In genomic region chr4:78747328-78747946, GRCh38 we compare ENCODE assay signal across 27 cellular contexts. TPM values are rescaled to one million over a fixed set of nuclear protein-coding genes. Genes with fewer than 3 reads are reported as not detected.
A peak's percentile ranks its signal among the peaks of the same experiment; 100 is the strongest.
DNase-seq lines count a peak whose midpoint lies in the region; ATAC-seq and TF ChIP-seq lines count a peak whose summit lies in the region.
"Had no signal": no experiment of that assay in that cellular context is flagged by ENCODE, and none has a peak within 500 bp of the region (broad histone marks: within the 10 kb centered on the region; RNA-seq: fewer than 3 reads in every experiment).

No MANE protein-coding gene starts in this region.

- H3K4me2 ChIP-seq in GM23248 (ENCODE audit: unreplicated experiment) = peak overlapping the region; percentile 33

- no peaks in the 10 kb centered on the region for H3K36me3 ChIP-seq in GM23248 (ENCODE audit: low read depth)
- H3K36me3 ChIP-seq: heart right ventricle, left lung, Peyer's patch, SJCRH30, upper lobe of right lung had no signal

- in situ Hi-C loops in GM23248 (cut with MboI) = no loop called here

- no peaks in the 10 kb centered on the region for H3K9me2 ChIP-seq in GM23248 (ENCODE audit: insufficient read depth)

- intact Hi-C loops in left colon (cut with DNase I, micrococcal nuclease) = no loop called here

- peak overlapping the region; percentile 69 for H3K27ac ChIP-seq in GM23248
- H3K27ac ChIP-seq: heart right ventricle, left lung, Peyer's patch, SJCRH30, upper lobe of right lung, VCaP had no signal

- no peak for ATAC-seq in left colon
- ATAC-seq: activated naive CD4-positive, alpha-beta T cell treated with anti-CD3 and anti-CD28 coated beads, Interleukin-2, amount 50 U/mL, for 72 hours; heart right ventricle; left lung; natural killer cell treated with Interleukin-12 subunit alpha and Interleukin-12 subunit beta and Interleukin-15 and Interleukin-18, amount 100 ng/mL, for 72 hours; sciatic nerve; upper lobe of right lung had no signal

- DNase-seq in AG09319 (ENCODE audit: extremely low read depth, low read depth) (peak; percentile 67), GM23248 (peak; percentile 76), choroid plexus epithelial cell (ENCODE audit: low read depth) (peak; percentile 58), iris pigment epithelial cell (ENCODE audit: low read depth) (peak; percentile 67), NCI-H82 (lab: John Stamatoyannopoulos, UW) (no peak), left colon (no peak), SKM-1 treated with dmso at 0.1 percent for 144 hours (lab: John Stamatoyannopoulos, UW; ENCODE audit: unreplicated experiment) (no peak), GM19240 (ENCODE audit: insufficient read length, low spot score) (no peak)
- DNase-seq: ACHN; activated CD4-positive, alpha-beta T cell treated with anti-CD3 and anti-CD28 coated beads, Interleukin-2, amount 10 ng/mL, durations not matched to agents 24 days and 14 days; CD8-positive, alpha-beta memory T cell; cerebellar nuclear complex; endodermal cell; heart right ventricle; left lung; midbrain; NCI-H1092 treated with DMSO at 0.1 percent for 48 hours; NCI-H2081; Peyer's patch; SJCRH30; stimulated activated CD8-positive, alpha-beta memory T cell treated with anti-CD3 and anti-CD28 coated beads, Interleukin-4, amount 100 ng/mL, for 48 hours; T-helper 2 cell; upper lobe of right lung had no signal

- H4K20me1 ChIP-seq in GM23248 (ENCODE audit: insufficient read depth) = no peaks in the 10 kb centered on the region

- H3K4me3 ChIP-seq in GM23248 (no peak overlapping the region), choroid plexus epithelial cell (ENCODE audit: low read depth, low read length) (no peak overlapping the region)
- H3K4me3 ChIP-seq: heart right ventricle, left lung, Peyer's patch, SJCRH30, upper lobe of right lung had no signal

- H3K9me3 ChIP-seq in GM23248 (ENCODE audit: low read depth) = no peaks in the 10 kb centered on the region
- H3K9me3 ChIP-seq: left lung, Peyer's patch, SJCRH30, upper lobe of right lung had no signal

- no peaks in the 10 kb centered on the region for H3K27me3 ChIP-seq in GM23248 (replicated peaks; ENCODE audit: insufficient read depth)
- H3K27me3 ChIP-seq: heart right ventricle, left lung, Peyer's patch, SJCRH30, upper lobe of right lung had no signal

- 8 to 9% methylated on average over 3 of the region's 3 CpGs for WGBS in GM23248 (ENCODE audit: low coverage in 1 of 2, low lambda C conversion rate in 2 of 2, missing lambda C conversion rate in 2 of 2), 2 experiments

- H3K4me1 ChIP-seq in GM23248 (ENCODE audit: insufficient read depth) = peaks cover 25% of the 10 kb centered on the region

- H3K9ac ChIP-seq in GM23248 = no peak overlapping the region

- TF ChIP-seq CTCF in AG09319 (IDR thresholded peaks at IDR 0.05; ENCODE audit: low read depth, low read length) = no peak
- TF ChIP-seq CTCF in choroid plexus epithelial cell (conservative IDR thresholded peaks at IDR 0.05; ENCODE audit: low read depth, low read length) = no peak

- no peaks in the 10 kb centered on the region for H3K79me2 ChIP-seq in GM23248 (ENCODE audit: insufficient read depth)

- peaks cover 22% of the 10 kb centered on the region for H3F3A ChIP-seq in GM23248 (ENCODE audit: insufficient read depth)

- no peak overlapping the region for H2AFZ ChIP-seq in GM23248

RNA-seq across cellular contexts. Expression of gene BMP2K, which starts 28.7 kb away (rescaled TPM):
- total RNA-seq in GM23248 (2014; rRNA removed; shearing (Covaris generic)) = 37.9 and 53.0 TPM in 2 replicates
- 9.3 and 11.0 TPM in 2 replicates for polyA plus RNA-seq in GM23248 (2016; fragmentation: Nextera tagmentation; extraction: Ambion mirVana)
- 10 to 100 TPM; 56.9 to 63.1 TPM for total RNA-seq in left colon

Comparison
In these comparisons a context has a peak if more than half of its experiments do, and no peak if none do; other contexts are left out.
1. DNase-seq: peak in AG09319 (single experiment), GM23248 (single experiment), choroid plexus epithelial cell (single experiment) and iris pigment epithelial cell (single experiment); none in NCI-H82 (single experiment), left colon (0 of 2), SKM-1 treated with dmso at 0.1 percent for 144 hours (single experiment) and GM19240 (single experiment).